Comparison of ENCODE assay signal across 13 cellular contexts in genomic region chr19:38616265-38616664, GRCh38. TPM values are rescaled to one million over a fixed set of nuclear protein-coding genes. Genes with fewer than 3 reads are reported as not detected.
DNase-seq lines count a peak whose midpoint lies in the region; ATAC-seq, FAIRE-seq and TF ChIP-seq lines count a peak whose summit lies in the region.
"Had no signal": no experiment of that assay in that cellular context is flagged by ENCODE, and none has a peak within 500 bp of the region (broad histone marks: within the 10 kb centered on the region; RNA-seq: fewer than 3 reads in every experiment).

No MANE protein-coding gene starts in this region.

- H3K79me2 ChIP-seq in DOHH2 (ENCODE audit: control insufficient read depth, low read length): peaks cover 59% of the 10 kb centered on the region

- H3K9me3 Mint-ChIP-seq in activated naive CD4-positive, alpha-beta T cell treated with anti-CD3 and anti-CD28 coated beads, Interleukin-2, amount 50 U/mL, for 24 hours: no peaks in the 10 kb centered on the region
- no peaks in the 10 kb centered on the region for H3K9me3 Mint-ChIP-seq in neural crest cell

- H3K4me1 ChIP-seq in DOHH2 (ENCODE audit: control insufficient read depth, low read length): peaks cover 40% of the 10 kb centered on the region

- H4K20me1 ChIP-seq in DOHH2 (ENCODE audit: control insufficient read depth, insufficient read depth, low read depth, low read length): peaks cover 8% of the 10 kb centered on the region; the same call in 1 of the 2 replicates

- ATAC-seq in HG03108 (IDR thresholded peaks at IDR 0.05; ENCODE audit: unreplicated experiment): no peak
- no peak for ATAC-seq in HG02798 (IDR thresholded peaks at IDR 0.05; ENCODE audit: poor library complexity, unreplicated experiment)
- ATAC-seq: esophagus mucosa, left ventricle myocardium superior, SK-N-SH treated with all-trans-retinoic acid at 6 μM for 48 hours had no signal

- peak overlapping the region; percentile 100 for H3K4me3 Mint-ChIP-seq in activated naive CD4-positive, alpha-beta T cell treated with anti-CD3 and anti-CD28 coated beads, Interleukin-2, amount 50 U/mL, for 24 hours
- H3K4me3 Mint-ChIP-seq in neural crest cell: peak overlapping the region; percentile 81

- H3K4me1 Mint-ChIP-seq in activated naive CD4-positive, alpha-beta T cell treated with anti-CD3 and anti-CD28 coated beads, Interleukin-2, amount 50 U/mL, for 24 hours: peaks cover 52% of the 10 kb centered on the region
- H3K4me1 Mint-ChIP-seq in neural crest cell: peaks cover 20% of the 10 kb centered on the region

- peaks cover 13% of the 10 kb centered on the region for H3K36me3 Mint-ChIP-seq in activated naive CD4-positive, alpha-beta T cell treated with anti-CD3 and anti-CD28 coated beads, Interleukin-2, amount 50 U/mL, for 24 hours
- H3K36me3 Mint-ChIP-seq in neural crest cell (ENCODE audit: low read depth): peaks cover 4% of the 10 kb centered on the region

- peak overlapping the region; percentile 93 for H3K4me2 ChIP-seq in DOHH2 (ENCODE audit: low read length)

- no peak for DNase-seq in GM19239 (ENCODE audit: insufficient read length, low spot score)
- DNase-seq in neural crest cell (ENCODE audit: low read depth, low spot score): no peak
- no peak for DNase-seq in NCI-H187 treated with DMSO at 0.1 percent for 48 hours (lab: John Stamatoyannopoulos, UW)
- DNase-seq: activated CD4-positive, CD25-positive, alpha-beta regulatory T cell treated with anti-CD3 and anti-CD28 coated beads, Interleukin-2, amount 50 U/mL, for 72 hours; left ventricle myocardium superior; NCI-H2171 treated with DMSO at 0.1 percent for 48 hours had no signal

- peaks cover 8% of the 10 kb centered on the region for H3F3A ChIP-seq in DOHH2 (ENCODE audit: control insufficient read depth, insufficient read depth)

- peak overlapping the region; percentile 90 for H3K4me3 ChIP-seq in DOHH2 (ENCODE audit: low read length)

- H3K27me3 Mint-ChIP-seq in activated naive CD4-positive, alpha-beta T cell treated with anti-CD3 and anti-CD28 coated beads, Interleukin-2, amount 50 U/mL, for 24 hours: no peaks in the 10 kb centered on the region
- H3K27me3 Mint-ChIP-seq in neural crest cell (ENCODE audit: low read depth): no peaks in the 10 kb centered on the region

- H3K27ac Mint-ChIP-seq in activated naive CD4-positive, alpha-beta T cell treated with anti-CD3 and anti-CD28 coated beads, Interleukin-2, amount 50 U/mL, for 24 hours: peak overlapping the region; percentile 90
- H3K27ac Mint-ChIP-seq in neural crest cell (ENCODE audit: unreplicated experiment): no peak overlapping the region

- FAIRE-seq in GM19239 (lab: Jason Lieb, UNC): peak; percentile 71
- FAIRE-seq: colon had no signal

- H3K27me3 ChIP-seq in DOHH2 (ENCODE audit: control insufficient read depth, low read length): no peaks in the 10 kb centered on the region

- no peaks in the 10 kb centered on the region for H3K9me2 ChIP-seq in DOHH2 (replicated peaks; ENCODE audit: control insufficient read depth, low read length)

- TF ChIP-seq CTCF in DOHH2 (IDR thresholded peaks at IDR 0.05; ENCODE audit: low read depth, low read length, poor library complexity, severe bottlenecking): no peak
- TF ChIP-seq CTCF in neural crest cell (conservative IDR thresholded peaks at IDR 0.05): no peak

- H3K27ac ChIP-seq in DOHH2 (ENCODE audit: low read depth, low read length): peak overlapping the region; percentile 91

- no peaks in the 10 kb centered on the region for H3K9me3 ChIP-seq in DOHH2 (ENCODE audit: control insufficient read depth, insufficient read depth, low read length)

- H3K36me3 ChIP-seq in DOHH2 (ENCODE audit: control insufficient read depth, low read length): peaks cover 51% of the 10 kb centered on the region

RNA-seq across cellular contexts. Expression of gene MAP4K1, which starts 1.5 kb away (rescaled TPM):
- 1.5 and 3.4 TPM in 2 replicates for total RNA-seq in neural crest cell

RNA-seq across cellular contexts. Expression of gene EIF3K, which starts 2.7 kb away (rescaled TPM):
- 255 TPM in 2 replicates for total RNA-seq in neural crest cell

RNA-seq across cellular contexts. Expression of gene ACTN4, which starts 31.2 kb away (rescaled TPM):
- 324 and 335 TPM in 2 replicates for total RNA-seq in neural crest cell
